ENCODE assay signal across 32 cellular contexts in genomic region chr1:162430583-162430982, GRCh38. TPM values are rescaled to one million over a fixed set of nuclear protein-coding genes. Genes with fewer than 3 reads are reported as not detected.
"Had no signal": no experiment of that assay in that cellular context is flagged by ENCODE, and none has a peak within 500 bp of the region (broad histone marks: within the 10 kb centered on the region; RNA-seq: fewer than 3 reads in every experiment).

No MANE protein-coding gene starts in this region.

- FAIRE-seq: urothelium cell line had no signal

- H3K4me3 ChIP-seq: stomach, suprapubic skin, testis, thoracic aorta, thyroid gland, tibial artery, tibial nerve, transverse colon, upper lobe of left lung, upper lobe of right lung, uterus, vagina had no signal

- H3K27ac ChIP-seq: stomach, suprapubic skin, testis, thoracic aorta, thyroid gland, tibial artery, tibial nerve, transverse colon, upper lobe of left lung, upper lobe of right lung, uterus, vagina had no signal

- H3K27me3 ChIP-seq: stomach, suprapubic skin, testis, thyroid gland, tibial artery, tibial nerve, transverse colon, upper lobe of left lung, upper lobe of right lung, uterus, vagina had no signal

- H3K36me3 ChIP-seq: stomach, suprapubic skin, thoracic aorta, thyroid gland, tibial artery, tibial nerve, transverse colon, upper lobe of left lung, upper lobe of right lung, uterus, vagina had no signal

- H3K4me1 ChIP-seq: stomach, suprapubic skin, testis, thyroid gland, tibial artery, tibial nerve, transverse colon, upper lobe of left lung, upper lobe of right lung, uterus, vagina had no signal

- DNase-seq: stimulated activated CD4-positive, alpha-beta T cell treated with anti-CD3 and anti-CD28 coated beads, Interleukin-2, amount 100 ng/mL, for 48 hours; stimulated activated CD4-positive, alpha-beta T cell treated with anti-CD3 and anti-CD28 coated beads, Interleukin-4, amount 100 ng/mL, for 1 hour; stimulated activated CD4-positive, alpha-beta T cell treated with anti-CD3 and anti-CD28 coated beads, Interleukin-4, amount 100 ng/mL, for 24 hours; stimulated activated CD4-positive, alpha-beta T cell treated with anti-CD3 and anti-CD28 coated beads, Interleukin-4, amount 100 ng/mL, for 4 hours; stimulated activated CD8-positive, alpha-beta memory T cell treated with anti-CD3 and anti-CD28 coated beads, Interleukin-4, amount 100 ng/mL, for 48 hours; stimulated activated naive B cell treated with anti-CD40 and anti-IgM and Interleukin-4, amounts not matched to agents 10 μg/mL and 1 μg/mL and 100 μg/mL, for 72 hours; stimulated activated naive CD4-positive, alpha-beta T cell; stimulated activated naive CD4-positive, alpha-beta T cell treated with Interleukin-2 at 50 U/mL for 16 hours; stimulated activated naive CD8-positive, alpha-beta T cell treated with anti-CD3 and anti-CD28 coated beads, Interleukin-15, amount 100 ng/mL, for 72 hours; stimulated activated naive CD8-positive, alpha-beta T cell treated with anti-CD3 and anti-CD28 coated beads, Interleukin-15, Interleukin-2, amounts not matched to agents 100 U/mL and 50 U/mL, for 24 hours; stomach; substantia nigra; testis; thyroid gland; tibial artery; transverse colon; trophoblast cell; upper lobe of left lung; upper lobe of right lung; uterus had no signal

- ATAC-seq: stimulated activated effector memory CD8-positive, alpha-beta T cell treated with anti-CD3 and anti-CD28 coated beads, Interleukin-12 subunit alpha, Interleukin-12 subunit beta, amount 100 ng/mL, for 72 hours; stimulated activated memory B cell treated with anti-CD40 and anti-IgM and Interleukin-4, amounts not matched to agents 10 μg/mL and 1 μg/mL and 100 μg/mL, for 72 hours; stimulated activated naive B cell treated with anti-CD40 and anti-IgM and Interleukin-4, amounts not matched to agents 10 μg/mL and 1 μg/mL and 100 μg/mL, for 72 hours; stimulated activated naive CD8-positive, alpha-beta T cell treated with anti-CD3 and anti-CD28 coated beads, Interleukin-15, amount 100 ng/mL, for 72 hours; stimulated activated naive CD8-positive, alpha-beta T cell treated with anti-CD3 and anti-CD28 coated beads, Interleukin-15, Interleukin-2, amounts not matched to agents 100 U/mL and 50 U/mL, for 24 hours; upper lobe of right lung had no signal

- H3K9me3 ChIP-seq: stomach, suprapubic skin, testis, thoracic aorta, thyroid gland, tibial artery, tibial nerve, transverse colon, upper lobe of left lung, upper lobe of right lung, uterus, vagina had no signal

RNA-seq across cellular contexts. Expression of gene SH2D1B, which starts 18.6 kb away (rescaled TPM):
- total RNA-seq: suprapubic skin, temporal lobe, thyroid gland, tibial nerve, vagina had no signal

RNA-seq across cellular contexts. Expression of gene SPATA46, which starts 53.9 kb away (rescaled TPM):
- total RNA-seq: stomach, subcutaneous adipose tissue, suprapubic skin, temporal lobe, thoracic aorta, thyroid gland, tibial nerve, transverse colon, upper lobe of left lung, upper lobe of right lung, ureter, urinary bladder, uterus, vagina had no signal
- polyA plus RNA-seq: stomach, thymus, urinary bladder had no signal
